ENCODE assay signal across 8 cellular contexts in genomic region chr5:56200856-56201638, GRCh38. TPM values are rescaled to one million over a fixed set of nuclear protein-coding genes. Genes with fewer than 3 reads are reported as not detected.
DNase-seq lines count a peak whose midpoint lies in the region; ATAC-seq, FAIRE-seq and TF ChIP-seq lines count a peak whose summit lies in the region.

No MANE protein-coding gene starts in this region.

- ATAC-seq in HG02678 (IDR thresholded peaks at IDR 0.05; ENCODE audit: unreplicated experiment) (peak; percentile 98), T-helper 17 cell (peak; percentile 95), left ventricle myocardium superior (peak; percentile 98)

- no peak overlapping the region for H3K27ac Mint-ChIP-seq in T-helper 17 cell

- no peaks in the 10 kb centered on the region for H3K27me3 Mint-ChIP-seq in T-helper 17 cell

- H3K4me1 ChIP-seq in adrenal gland (replicated peaks in 1 of 2) (peaks cover 0 to 5% of the 10 kb centered on the region in 2 donors), small intestine (ENCODE audit: control insufficient read depth in 2 of 2, insufficient read depth in 1 of 2, low read depth in 1 of 2, low read length in 1 of 2) (no peaks in the 10 kb centered on the region)

- TF ChIP-seq CTCF in adrenal gland (IDR thresholded peaks at IDR 0.05), result peak; percentile 49 to 94 (median 85)

- no peak for TF ChIP-seq POLR2A in adrenal gland (IDR thresholded peaks at IDR 0.05)

- WGBS in adrenal gland, 4 donors, result 24 to 35% (median 34%) methylated on average over 5 of the region's 5 CpGs
- 28 to 41% (median 35%) methylated on average over 5 of the region's 5 CpGs for WGBS in small intestine, 3 donors

- no peaks in the 10 kb centered on the region for H3K9me3 ChIP-seq in T-helper 17 cell (ENCODE audit: control insufficient read depth, low read length, poor library complexity, severe bottlenecking)
- no peaks in the 10 kb centered on the region for H3K9me3 ChIP-seq in adrenal gland (replicated peaks in 1 of 3)
- H3K9me3 ChIP-seq in small intestine (ENCODE audit: control insufficient read depth, low read depth), result no peaks in the 10 kb centered on the region

- intact Hi-C loops in adrenal gland (cut with DNase I), result loop anchor here (5.0 to 10.0 kb wide), 3 partner anchors 126 to 276 kb away; no protein-coding TSS in a partner anchor
- intact Hi-C loops in left ventricle myocardium superior (cut with micrococcal nuclease), result loop anchor here (5.0 kb wide), 2 partner anchors 219 to 264 kb away; no protein-coding TSS in a partner anchor

- no peaks in the 10 kb centered on the region for H3K27me3 ChIP-seq in adrenal gland
- no peaks in the 10 kb centered on the region for H3K27me3 ChIP-seq in small intestine (ENCODE audit: control insufficient read depth in 2 of 2, insufficient read depth in 2 of 2, low read length in 2 of 2)

- FAIRE-seq in small intestine (lab: Jason Lieb, UNC), result no peak

- H3K4me3 ChIP-seq in adrenal gland, result no peak overlapping the region
- H3K4me3 ChIP-seq in small intestine (ENCODE audit: low read depth in 1 of 2, low read length in 2 of 2), result no peak overlapping the region

- no peak overlapping the region for H3K4me3 Mint-ChIP-seq in T-helper 17 cell

- H3K36me3 ChIP-seq in adrenal gland (replicated peaks in 1 of 2) (no peaks in the 10 kb centered on the region), small intestine (ENCODE audit: control insufficient read depth in 2 of 2, insufficient read depth in 2 of 2, low read length in 2 of 2) (no peaks in the 10 kb centered on the region)

- DNase-seq in NCI-H1105 treated with DMSO at 0.1 percent for 48 hours (lab: John Stamatoyannopoulos, UW) (peak; percentile 14), NCI-H1105 (lab: John Stamatoyannopoulos, UW) (no peak), NCI-H1092 treated with DMSO at 0.1 percent for 48 hours (lab: John Stamatoyannopoulos, UW) (peak; percentile 40), T-helper 17 cell (peak; percentile 19 to 43 (median 20)), adrenal gland (peak; percentile 71 to 88 (median 83)), left ventricle myocardium superior (no peak), small intestine (peak; percentile 80)

- H3K4me1 Mint-ChIP-seq in T-helper 17 cell, result peaks cover 15% of the 10 kb centered on the region

- H3K36me3 Mint-ChIP-seq in T-helper 17 cell (ENCODE audit: low read depth), result no peaks in the 10 kb centered on the region

- no peak overlapping the region for H3K27ac ChIP-seq in adrenal gland
- no peak overlapping the region for H3K27ac ChIP-seq in small intestine (ENCODE audit: low read depth in 1 of 2, low read length in 1 of 2)

RNA-seq across cellular contexts. Expression of gene ANKRD55, which starts 32.1 kb away (rescaled TPM):
- total RNA-seq in T-helper 17 cell (1 to 10 TPM; 2.3 to 3.1 TPM), adrenal gland (under 1 TPM in 5 of 8 donors, not detected in 3; 0.21 to 0.81 (median 0.36) TPM), left ventricle myocardium superior (not detected)
- polyA plus RNA-seq in adrenal gland (under 1 TPM in 2 of 3 donors, not detected in 1; 0.03 to 0.31 TPM), small intestine (under 1 TPM in 1 of 3 donors, not detected in 2; 0.10 TPM)

Comparison
In these comparisons a context has a peak if more than half of its experiments do, and no peak if none do; other contexts are left out.
1. DNase-seq: peak in NCI-H1105 treated with DMSO at 0.1 percent for 48 hours (single experiment), NCI-H1092 treated with DMSO at 0.1 percent for 48 hours (single experiment), T-helper 17 cell (3 of 3), adrenal gland (7 of 7) and small intestine (single experiment); none in NCI-H1105 (single experiment) and left ventricle myocardium superior (single experiment).
2. Peak in every context shown above with its lines, with median percentiles within 50 percentile points of each other: ATAC-seq.